Comparison of ENCODE assay signal across 8 cellular contexts in genomic region chr1:236608930-236609726, GRCh38. TPM values are rescaled to one million over a fixed set of nuclear protein-coding genes. Genes with fewer than 3 reads are reported as not detected.
DNase-seq lines count a peak whose midpoint lies in the region; TF ChIP-seq lines count a peak whose summit lies in the region.

No MANE protein-coding gene starts in this region.

- H3K36me3 ChIP-seq in SK-N-SH (replicated peaks in 1 of 2; ENCODE audit: control insufficient read depth in 1 of 2, insufficient read depth in 2 of 2, low read length in 1 of 2) = no peaks in the 10 kb centered on the region

- H4K20me1 ChIP-seq in SK-N-SH (ENCODE audit: insufficient read depth) = no peaks in the 10 kb centered on the region

- H2AFZ ChIP-seq in SK-N-SH (ENCODE audit: low read depth) = no peak overlapping the region

- peaks cover 2% of the 10 kb centered on the region for H3K79me2 ChIP-seq in SK-N-SH (ENCODE audit: insufficient read depth)

- DNase-seq in SKM-1 treated with dmso at 0.1 percent for 144 hours (lab: John Stamatoyannopoulos, UW; ENCODE audit: unreplicated experiment) (peak; percentile 40), SKM-1 (lab: John Stamatoyannopoulos, UW; ENCODE audit: unreplicated experiment) (no peak), LNCaP clone FGC (ENCODE audit: low read depth) (peak; percentile 18), SK-N-SH (peak; percentile 66), foreskin fibroblast (peak; percentile 17 to 61), pons (ENCODE audit: low spot score) (peak; percentile 77), lower leg skin (ENCODE audit: low spot score in 2 of 2) (no peak), coronary artery (ENCODE audit: low spot score) (no peak)

- no peak for TF ChIP-seq EP300 in SK-N-SH (IDR thresholded peaks at IDR 0.05; ENCODE audit: borderline replicate concordance in 1 of 2, low read depth in 1 of 2, low read length in 1 of 2)

- H3K4me2 ChIP-seq in SK-N-SH = no peak overlapping the region

- CTCF ChIA-PET in SK-N-SH (lab: Yijun Ruan, JAX) = interaction anchor here (0.6 to 2.8 kb wide), 38 partner anchors 9 to 960 kb away, joined by 3 to 20 read pairs (median 4); no protein-coding TSS in a partner anchor

- peaks cover 0 to 3% of the 10 kb centered on the region in 2 experiments; a peak in 1 of 4 replicates for H3K4me1 ChIP-seq in SK-N-SH (ENCODE audit: control insufficient read depth in 1 of 2, insufficient read depth in 2 of 2, low read depth in 1 of 2, low read length in 1 of 2)

- no peak overlapping the region for H3K9ac ChIP-seq in SK-N-SH

- TF ChIP-seq CTCF in LNCaP clone FGC (IDR thresholded peaks at IDR 0.05; ENCODE audit: control insufficient read depth, extremely low read depth, insufficient read depth) (peak; percentile 63), SK-N-SH (IDR thresholded peaks at IDR 0.05) (peak; percentile 74), foreskin fibroblast (IDR thresholded peaks at IDR 0.05; ENCODE audit: low read depth, low read length) (peak; percentile 50), lower leg skin (IDR thresholded peaks at IDR 0.05) (no peak), coronary artery (IDR thresholded peaks at IDR 0.05) (no peak)

- H3K9me2 ChIP-seq in SK-N-SH = no peaks in the 10 kb centered on the region

- TF ChIP-seq RAD21 in SK-N-SH (IDR thresholded peaks at IDR 0.05; ENCODE audit: low read length) = peak; percentile 85

- no peaks in the 10 kb centered on the region for H3F3A ChIP-seq in SK-N-SH (replicated peaks; ENCODE audit: insufficient read depth)

- no peak for TF ChIP-seq POLR2A in lower leg skin (IDR thresholded peaks at IDR 0.05)

- H3K4me3 ChIP-seq in LNCaP clone FGC (ENCODE audit: low read depth, low read length) = no peak overlapping the region
- H3K4me3 ChIP-seq in SK-N-SH (ENCODE audit: low read depth in 2 of 2, low read length in 1 of 2) = no peak overlapping the region; a peak in 1 of 4 replicates
- no peak overlapping the region for H3K4me3 ChIP-seq in foreskin fibroblast (ENCODE audit: low read depth in 1 of 2, low read length in 2 of 2)
- no peak overlapping the region for H3K4me3 ChIP-seq in lower leg skin (ENCODE audit: low read depth, poor library complexity, severe bottlenecking)
- no peak overlapping the region for H3K4me3 ChIP-seq in coronary artery

- WGBS in SK-N-SH (ENCODE audit: low lambda C conversion rate) = 10% methylated on average over 5 of the region's 5 CpGs
- 11 to 19% methylated on average over 5 of the region's 5 CpGs for WGBS in lower leg skin, 2 donors

- no peaks in the 10 kb centered on the region for H3K9me3 ChIP-seq in SK-N-SH

- intact Hi-C loops in lower leg skin (cut with DNase I; ENCODE audit: low total_unique reads) = no loop called here

- H3K27ac ChIP-seq in SK-N-SH (ENCODE audit: low read depth in 2 of 2, low read length in 1 of 2) = no peak overlapping the region
- no peak overlapping the region for H3K27ac ChIP-seq in coronary artery

- POLR2A ChIA-PET in SK-N-SH (lab: Yijun Ruan, JAX) = interaction anchor here (0.6 kb wide), 2 partner anchors 86 to 162 kb away, joined by 3 to 4 read pairs; partner anchors contain the start of gene LGALS8

- H3K27me3 ChIP-seq in SK-N-SH (ENCODE audit: insufficient read depth) = no peaks in the 10 kb centered on the region; the same call in 1 of the 2 replicates

TF ChIP-seq in SK-N-SH, 30 proteins besides CTCF, POLR2A, EP300 and RAD21:
- TF ChIP-seq JUND (IDR thresholded peaks at IDR 0.05) (no peak), SMC3 (IDR thresholded peaks at IDR 0.05; ENCODE audit: low read depth, low read length) (peak; percentile 78)

RNA-seq across cellular contexts. Expression of gene HEATR1, which starts 4.8 kb away (rescaled TPM):
- 10.6 and 15.2 TPM in 2 replicates for polyA plus RNA-seq in SK-N-SH (2012; rRNA removed)
- 10.1 and 10.2 TPM in 2 replicates for polyA plus RNA-seq in SK-N-SH (2012; cell fraction: cytosol; rRNA removed)
- polyA plus RNA-seq in SK-N-SH (2012; cell fraction: nucleus; rRNA removed) = 20.2 and 39.4 TPM in 2 replicates
- 10 to 100 TPM; 12.7 to 18.3 (median 16.8) TPM for total RNA-seq in lower leg skin

Comparison
In these comparisons a context has a peak if more than half of its experiments do, and no peak if none do; other contexts are left out.
1. DNase-seq: peak in SKM-1 treated with dmso at 0.1 percent for 144 hours (single experiment), LNCaP clone FGC (single experiment), SK-N-SH (single experiment), foreskin fibroblast (2 of 2) and pons (single experiment); none in SKM-1 (single experiment), lower leg skin (0 of 2) and coronary artery (single experiment).
2. CTCF ChIP-seq: peak in LNCaP clone FGC (single experiment), SK-N-SH (single experiment) and foreskin fibroblast (single experiment); none in lower leg skin (0 of 3) and coronary artery (single experiment).